ENCODE assay signal across 15 cellular contexts in genomic region chr4:186326391-186326790, GRCh38.
DNase-seq lines count a peak whose midpoint lies in the region; ATAC-seq and TF ChIP-seq lines count a peak whose summit lies in the region.
"Had no signal": no experiment of that assay in that cellular context is flagged by ENCODE, and none has a peak within 500 bp of the region (broad histone marks: within the 10 kb centered on the region; RNA-seq: fewer than 3 reads in every experiment).

No MANE protein-coding gene starts in this region.

- no peaks in the 10 kb centered on the region for H3K9me3 ChIP-seq in mucosa of descending colon
- H3K9me3 ChIP-seq: BE2C had no signal

- TF ChIP-seq CTCF in mucosa of descending colon (IDR thresholded peaks at IDR 0.05), result no peak

- peak; percentile 92 for ATAC-seq in mucosa of descending colon
- ATAC-seq in GM18909 (IDR thresholded peaks at IDR 0.05; ENCODE audit: poor library complexity, unreplicated experiment), result no peak
- no peak for ATAC-seq in HG02798 (IDR thresholded peaks at IDR 0.05; ENCODE audit: poor library complexity, unreplicated experiment)
- ATAC-seq: GM12878, HCT116 had no signal

- no peak overlapping the region for H3K4me3 ChIP-seq in mucosa of descending colon
- H3K4me3 ChIP-seq: GM12878 had no signal

- no peaks in the 10 kb centered on the region for H3K4me1 ChIP-seq in mucosa of descending colon (ENCODE audit: low read depth)
- H3K4me1 ChIP-seq: BE2C had no signal

- intact Hi-C loops in mucosa of descending colon (cut with DNase I, micrococcal nuclease), result no loop called here

- peak; percentile 8 for DNase-seq in NCI-H2029 (lab: John Stamatoyannopoulos, UW)
- no peak for DNase-seq in NCI-H2029 treated with DMSO at 0.1 percent for 48 hours (lab: John Stamatoyannopoulos, UW)
- DNase-seq in COR-L47 (lab: John Stamatoyannopoulos, UW), result peak; percentile 1
- DNase-seq in NCI-H1105 (lab: John Stamatoyannopoulos, UW), result peak; percentile 2
- DNase-seq in mucosa of descending colon, result peak in 1 of 3 donors; percentile 68
- no peak for DNase-seq in activated CD8-positive, alpha-beta memory T cell treated with anti-CD3 and anti-CD28 coated beads for 24 hours
- DNase-seq: BE2C; CD4-positive, alpha-beta memory T cell; DMS79; GOT3; KG1 had no signal

- H3K36me3 ChIP-seq in mucosa of descending colon (ENCODE audit: low read depth), result no peaks in the 10 kb centered on the region
- H3K36me3 ChIP-seq: BE2C had no signal

Comparison
In these comparisons a context has a peak if more than half of its experiments do, and no peak if none do; other contexts are left out.
1. DNase-seq: peak in NCI-H2029 (single experiment), COR-L47 (single experiment) and NCI-H1105 (single experiment); none in NCI-H2029 treated with DMSO at 0.1 percent for 48 hours (single experiment) and activated CD8-positive, alpha-beta memory T cell treated with anti-CD3 and anti-CD28 coated beads for 24 hours (single experiment).